Comparison of ENCODE assay signal across 1 cellular context in the genomic region with DNA sequence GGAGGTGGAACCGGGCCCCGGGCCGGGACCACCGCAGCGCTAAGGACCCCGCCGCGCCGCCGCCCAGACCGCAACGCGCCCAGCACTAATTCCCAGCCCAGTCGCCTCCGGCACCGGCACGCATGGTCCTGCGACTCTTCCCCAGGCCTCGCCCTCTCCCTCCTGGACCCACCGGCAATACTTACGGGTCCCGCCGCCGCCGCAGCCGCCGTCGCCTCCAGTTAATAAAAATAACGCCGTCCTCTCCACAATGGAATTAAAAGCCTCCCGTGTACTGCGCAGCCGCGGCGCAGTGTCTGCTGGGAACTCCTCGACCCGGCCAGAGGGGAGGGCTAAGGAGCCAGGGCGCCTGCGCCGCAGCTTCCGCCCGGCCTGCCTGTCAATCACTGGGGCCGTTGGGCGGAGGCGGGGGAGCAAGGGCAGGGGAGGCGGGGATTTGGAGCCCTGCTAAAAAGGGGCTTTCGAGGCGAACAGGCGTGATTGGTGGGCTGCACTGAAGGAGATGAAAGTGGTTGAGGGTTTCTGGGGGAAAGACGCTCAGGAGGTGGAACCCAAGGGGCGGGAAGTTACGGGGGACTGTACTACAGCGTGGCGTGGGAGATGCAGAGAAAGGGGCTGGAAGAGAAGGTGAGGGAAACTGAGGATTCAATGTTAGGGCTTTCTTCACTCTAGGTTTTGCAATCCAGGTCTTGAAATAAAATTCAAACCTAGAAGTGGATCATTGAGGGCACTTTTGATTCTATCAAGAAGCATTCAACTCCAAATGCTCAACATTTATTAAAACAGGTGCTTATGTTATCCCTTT.
TF ChIP-seq lines count a peak whose summit lies in the region.

A gene with protein sequence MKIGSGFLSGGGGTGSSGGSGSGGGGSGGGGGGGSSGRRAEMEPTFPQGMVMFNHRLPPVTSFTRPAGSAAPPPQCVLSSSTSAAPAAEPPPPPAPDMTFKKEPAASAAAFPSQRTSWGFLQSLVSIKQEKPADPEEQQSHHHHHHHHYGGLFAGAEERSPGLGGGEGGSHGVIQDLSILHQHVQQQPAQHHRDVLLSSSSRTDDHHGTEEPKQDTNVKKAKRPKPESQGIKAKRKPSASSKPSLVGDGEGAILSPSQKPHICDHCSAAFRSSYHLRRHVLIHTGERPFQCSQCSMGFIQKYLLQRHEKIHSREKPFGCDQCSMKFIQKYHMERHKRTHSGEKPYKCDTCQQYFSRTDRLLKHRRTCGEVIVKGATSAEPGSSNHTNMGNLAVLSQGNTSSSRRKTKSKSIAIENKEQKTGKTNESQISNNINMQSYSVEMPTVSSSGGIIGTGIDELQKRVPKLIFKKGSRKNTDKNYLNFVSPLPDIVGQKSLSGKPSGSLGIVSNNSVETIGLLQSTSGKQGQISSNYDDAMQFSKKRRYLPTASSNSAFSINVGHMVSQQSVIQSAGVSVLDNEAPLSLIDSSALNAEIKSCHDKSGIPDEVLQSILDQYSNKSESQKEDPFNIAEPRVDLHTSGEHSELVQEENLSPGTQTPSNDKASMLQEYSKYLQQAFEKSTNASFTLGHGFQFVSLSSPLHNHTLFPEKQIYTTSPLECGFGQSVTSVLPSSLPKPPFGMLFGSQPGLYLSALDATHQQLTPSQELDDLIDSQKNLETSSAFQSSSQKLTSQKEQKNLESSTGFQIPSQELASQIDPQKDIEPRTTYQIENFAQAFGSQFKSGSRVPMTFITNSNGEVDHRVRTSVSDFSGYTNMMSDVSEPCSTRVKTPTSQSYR (minus strand): TSS at position 276 of the 805 bp plus-strand sequence. CDS start 331 bp downstream, outside the sequence.

TF ChIP-seq in K562, 482 proteins besides CTCF, POLR2A, EP300 and RAD21 (continued from another document and continues in another):
- TF ChIP-seq, protein P1, sequence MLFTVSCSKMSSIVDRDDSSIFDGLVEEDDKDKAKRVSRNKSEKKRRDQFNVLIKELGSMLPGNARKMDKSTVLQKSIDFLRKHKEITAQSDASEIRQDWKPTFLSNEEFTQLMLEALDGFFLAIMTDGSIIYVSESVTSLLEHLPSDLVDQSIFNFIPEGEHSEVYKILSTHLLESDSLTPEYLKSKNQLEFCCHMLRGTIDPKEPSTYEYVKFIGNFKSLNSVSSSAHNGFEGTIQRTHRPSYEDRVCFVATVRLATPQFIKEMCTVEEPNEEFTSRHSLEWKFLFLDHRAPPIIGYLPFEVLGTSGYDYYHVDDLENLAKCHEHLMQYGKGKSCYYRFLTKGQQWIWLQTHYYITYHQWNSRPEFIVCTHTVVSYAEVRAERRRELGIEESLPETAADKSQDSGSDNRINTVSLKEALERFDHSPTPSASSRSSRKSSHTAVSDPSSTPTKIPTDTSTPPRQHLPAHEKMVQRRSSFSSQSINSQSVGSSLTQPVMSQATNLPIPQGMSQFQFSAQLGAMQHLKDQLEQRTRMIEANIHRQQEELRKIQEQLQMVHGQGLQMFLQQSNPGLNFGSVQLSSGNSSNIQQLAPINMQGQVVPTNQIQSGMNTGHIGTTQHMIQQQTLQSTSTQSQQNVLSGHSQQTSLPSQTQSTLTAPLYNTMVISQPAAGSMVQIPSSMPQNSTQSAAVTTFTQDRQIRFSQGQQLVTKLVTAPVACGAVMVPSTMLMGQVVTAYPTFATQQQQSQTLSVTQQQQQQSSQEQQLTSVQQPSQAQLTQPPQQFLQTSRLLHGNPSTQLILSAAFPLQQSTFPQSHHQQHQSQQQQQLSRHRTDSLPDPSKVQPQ (CRISPR knock-in tag; IDR thresholded peaks at IDR 0.05; ENCODE audit: borderline replicate concordance), result no peak
- TF ChIP-seq GABPB1 (CRISPR knock-in tag; IDR thresholded peaks at IDR 0.05) (peak; percentile 63; the same call in 1 of the 2 replicates), TCFL5 (CRISPR knock-in tag; conservative IDR thresholded peaks at IDR 0.05) (no peak), ELF1 (tag; IDR thresholded peaks at IDR 0.05) (no peak), RFX5 (IDR thresholded peaks at IDR 0.05; ENCODE audit: low read depth, low read length) (no peak), ZNF133 (CRISPR knock-in tag; IDR thresholded peaks at IDR 0.05) (no peak), ZSCAN32 (CRISPR knock-in tag; IDR thresholded peaks at IDR 0.05) (no peak), E2F3 (CRISPR knock-in tag; IDR thresholded peaks at IDR 0.05) (no peak), GATAD2A (IDR thresholded peaks at IDR 0.05) (peak; percentile 42; the same call in 1 of the 2 replicates), RBM39 (optimal IDR thresholded peaks at IDR 0.05; ENCODE audit: low read depth, low read length) (no peak), TAF1 (IDR thresholded peaks at IDR 0.05; ENCODE audit: control insufficient read depth, extremely low read depth, insufficient read depth, low read length, severe bottlenecking) (peak; percentile 74), XRCC3 (IDR thresholded peaks at IDR 0.05) (no peak), PML (IDR thresholded peaks at IDR 0.05; ENCODE audit: low read length) (peak; percentile 54; the same call in 1 of the 2 replicates), NCOA2 (IDR thresholded peaks at IDR 0.05; ENCODE audit: partially characterized antibody in 2 of 2) (no peak), ZNF778 (CRISPR knock-in tag; IDR thresholded peaks at IDR 0.05) (no peak), U2AF2 (optimal IDR thresholded peaks at IDR 0.05; ENCODE audit: low read depth, low read length) (no peak), FUS (optimal IDR thresholded peaks at IDR 0.05; ENCODE audit: low read depth, low read length) (no peak), KDM2B (CRISPR knock-in tag; IDR thresholded peaks at IDR 0.05) (0 out of 2 replicates have a peak, but pooled peaks have one; percentile 62), TCF7L2 (IDR thresholded peaks at IDR 0.05; ENCODE audit: low read depth, low read length) (no peak), ZC3H11A (IDR thresholded peaks at IDR 0.05; ENCODE audit: low read depth, low read length) (no peak), ZC3H4 (CRISPR knock-in tag; IDR thresholded peaks at IDR 0.05; ENCODE audit: borderline replicate concordance) (no peak), LCOR (CRISPR knock-in tag; IDR thresholded peaks at IDR 0.05) (peak; percentile 79; the same call in 1 of the 2 replicates), U2AF1 (optimal IDR thresholded peaks at IDR 0.05; ENCODE audit: low read depth, low read length) (no peak), ZNF583 (CRISPR knock-in tag; IDR thresholded peaks at IDR 0.05) (no peak), CBX8 (IDR thresholded peaks at IDR 0.05; ENCODE audit: borderline replicate concordance, extremely low read depth, low read depth, low read length, poor library complexity, severe bottlenecking) (no peak), RFX1 (IDR thresholded peaks at IDR 0.05) (no peak)
- TF ChIP-seq, protein P2, sequence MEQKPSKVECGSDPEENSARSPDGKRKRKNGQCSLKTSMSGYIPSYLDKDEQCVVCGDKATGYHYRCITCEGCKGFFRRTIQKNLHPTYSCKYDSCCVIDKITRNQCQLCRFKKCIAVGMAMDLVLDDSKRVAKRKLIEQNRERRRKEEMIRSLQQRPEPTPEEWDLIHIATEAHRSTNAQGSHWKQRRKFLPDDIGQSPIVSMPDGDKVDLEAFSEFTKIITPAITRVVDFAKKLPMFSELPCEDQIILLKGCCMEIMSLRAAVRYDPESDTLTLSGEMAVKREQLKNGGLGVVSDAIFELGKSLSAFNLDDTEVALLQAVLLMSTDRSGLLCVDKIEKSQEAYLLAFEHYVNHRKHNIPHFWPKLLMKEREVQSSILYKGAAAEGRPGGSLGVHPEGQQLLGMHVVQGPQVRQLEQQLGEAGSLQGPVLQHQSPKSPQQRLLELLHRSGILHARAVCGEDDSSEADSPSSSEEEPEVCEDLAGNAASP (IDR thresholded peaks at IDR 0.05), result no peak
- TF ChIP-seq, protein P3, sequence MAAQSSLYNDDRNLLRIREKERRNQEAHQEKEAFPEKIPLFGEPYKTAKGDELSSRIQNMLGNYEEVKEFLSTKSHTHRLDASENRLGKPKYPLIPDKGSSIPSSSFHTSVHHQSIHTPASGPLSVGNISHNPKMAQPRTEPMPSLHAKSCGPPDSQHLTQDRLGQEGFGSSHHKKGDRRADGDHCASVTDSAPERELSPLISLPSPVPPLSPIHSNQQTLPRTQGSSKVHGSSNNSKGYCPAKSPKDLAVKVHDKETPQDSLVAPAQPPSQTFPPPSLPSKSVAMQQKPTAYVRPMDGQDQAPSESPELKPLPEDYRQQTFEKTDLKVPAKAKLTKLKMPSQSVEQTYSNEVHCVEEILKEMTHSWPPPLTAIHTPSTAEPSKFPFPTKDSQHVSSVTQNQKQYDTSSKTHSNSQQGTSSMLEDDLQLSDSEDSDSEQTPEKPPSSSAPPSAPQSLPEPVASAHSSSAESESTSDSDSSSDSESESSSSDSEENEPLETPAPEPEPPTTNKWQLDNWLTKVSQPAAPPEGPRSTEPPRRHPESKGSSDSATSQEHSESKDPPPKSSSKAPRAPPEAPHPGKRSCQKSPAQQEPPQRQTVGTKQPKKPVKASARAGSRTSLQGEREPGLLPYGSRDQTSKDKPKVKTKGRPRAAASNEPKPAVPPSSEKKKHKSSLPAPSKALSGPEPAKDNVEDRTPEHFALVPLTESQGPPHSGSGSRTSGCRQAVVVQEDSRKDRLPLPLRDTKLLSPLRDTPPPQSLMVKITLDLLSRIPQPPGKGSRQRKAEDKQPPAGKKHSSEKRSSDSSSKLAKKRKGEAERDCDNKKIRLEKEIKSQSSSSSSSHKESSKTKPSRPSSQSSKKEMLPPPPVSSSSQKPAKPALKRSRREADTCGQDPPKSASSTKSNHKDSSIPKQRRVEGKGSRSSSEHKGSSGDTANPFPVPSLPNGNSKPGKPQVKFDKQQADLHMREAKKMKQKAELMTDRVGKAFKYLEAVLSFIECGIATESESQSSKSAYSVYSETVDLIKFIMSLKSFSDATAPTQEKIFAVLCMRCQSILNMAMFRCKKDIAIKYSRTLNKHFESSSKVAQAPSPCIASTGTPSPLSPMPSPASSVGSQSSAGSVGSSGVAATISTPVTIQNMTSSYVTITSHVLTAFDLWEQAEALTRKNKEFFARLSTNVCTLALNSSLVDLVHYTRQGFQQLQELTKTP (IDR thresholded peaks at IDR 0.05; ENCODE audit: low read depth in 1 of 2, partially characterized antibody in 2 of 2), result peak in 1 of 2 experiments; percentile 55
- TF ChIP-seq, protein P4, sequence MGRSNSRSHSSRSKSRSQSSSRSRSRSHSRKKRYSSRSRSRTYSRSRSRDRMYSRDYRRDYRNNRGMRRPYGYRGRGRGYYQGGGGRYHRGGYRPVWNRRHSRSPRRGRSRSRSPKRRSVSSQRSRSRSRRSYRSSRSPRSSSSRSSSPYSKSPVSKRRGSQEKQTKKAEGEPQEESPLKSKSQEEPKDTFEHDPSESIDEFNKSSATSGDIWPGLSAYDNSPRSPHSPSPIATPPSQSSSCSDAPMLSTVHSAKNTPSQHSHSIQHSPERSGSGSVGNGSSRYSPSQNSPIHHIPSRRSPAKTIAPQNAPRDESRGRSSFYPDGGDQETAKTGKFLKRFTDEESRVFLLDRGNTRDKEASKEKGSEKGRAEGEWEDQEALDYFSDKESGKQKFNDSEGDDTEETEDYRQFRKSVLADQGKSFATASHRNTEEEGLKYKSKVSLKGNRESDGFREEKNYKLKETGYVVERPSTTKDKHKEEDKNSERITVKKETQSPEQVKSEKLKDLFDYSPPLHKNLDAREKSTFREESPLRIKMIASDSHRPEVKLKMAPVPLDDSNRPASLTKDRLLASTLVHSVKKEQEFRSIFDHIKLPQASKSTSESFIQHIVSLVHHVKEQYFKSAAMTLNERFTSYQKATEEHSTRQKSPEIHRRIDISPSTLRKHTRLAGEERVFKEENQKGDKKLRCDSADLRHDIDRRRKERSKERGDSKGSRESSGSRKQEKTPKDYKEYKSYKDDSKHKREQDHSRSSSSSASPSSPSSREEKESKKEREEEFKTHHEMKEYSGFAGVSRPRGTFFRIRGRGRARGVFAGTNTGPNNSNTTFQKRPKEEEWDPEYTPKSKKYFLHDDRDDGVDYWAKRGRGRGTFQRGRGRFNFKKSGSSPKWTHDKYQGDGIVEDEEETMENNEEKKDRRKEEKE (IDR thresholded peaks at IDR 0.05; ENCODE audit: borderline replicate concordance in 1 of 2, control insufficient read depth in 1 of 2, low read depth in 2 of 2, low read length in 1 of 2), result no peak
- TF ChIP-seq, protein P5, sequence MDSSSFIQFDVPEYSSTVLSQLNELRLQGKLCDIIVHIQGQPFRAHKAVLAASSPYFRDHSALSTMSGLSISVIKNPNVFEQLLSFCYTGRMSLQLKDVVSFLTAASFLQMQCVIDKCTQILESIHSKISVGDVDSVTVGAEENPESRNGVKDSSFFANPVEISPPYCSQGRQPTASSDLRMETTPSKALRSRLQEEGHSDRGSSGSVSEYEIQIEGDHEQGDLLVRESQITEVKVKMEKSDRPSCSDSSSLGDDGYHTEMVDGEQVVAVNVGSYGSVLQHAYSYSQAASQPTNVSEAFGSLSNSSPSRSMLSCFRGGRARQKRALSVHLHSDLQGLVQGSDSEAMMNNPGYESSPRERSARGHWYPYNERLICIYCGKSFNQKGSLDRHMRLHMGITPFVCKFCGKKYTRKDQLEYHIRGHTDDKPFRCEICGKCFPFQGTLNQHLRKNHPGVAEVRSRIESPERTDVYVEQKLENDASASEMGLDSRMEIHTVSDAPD (CRISPR knock-in tag; IDR thresholded peaks at IDR 0.05), result no peak
- TF ChIP-seq, protein P6, sequence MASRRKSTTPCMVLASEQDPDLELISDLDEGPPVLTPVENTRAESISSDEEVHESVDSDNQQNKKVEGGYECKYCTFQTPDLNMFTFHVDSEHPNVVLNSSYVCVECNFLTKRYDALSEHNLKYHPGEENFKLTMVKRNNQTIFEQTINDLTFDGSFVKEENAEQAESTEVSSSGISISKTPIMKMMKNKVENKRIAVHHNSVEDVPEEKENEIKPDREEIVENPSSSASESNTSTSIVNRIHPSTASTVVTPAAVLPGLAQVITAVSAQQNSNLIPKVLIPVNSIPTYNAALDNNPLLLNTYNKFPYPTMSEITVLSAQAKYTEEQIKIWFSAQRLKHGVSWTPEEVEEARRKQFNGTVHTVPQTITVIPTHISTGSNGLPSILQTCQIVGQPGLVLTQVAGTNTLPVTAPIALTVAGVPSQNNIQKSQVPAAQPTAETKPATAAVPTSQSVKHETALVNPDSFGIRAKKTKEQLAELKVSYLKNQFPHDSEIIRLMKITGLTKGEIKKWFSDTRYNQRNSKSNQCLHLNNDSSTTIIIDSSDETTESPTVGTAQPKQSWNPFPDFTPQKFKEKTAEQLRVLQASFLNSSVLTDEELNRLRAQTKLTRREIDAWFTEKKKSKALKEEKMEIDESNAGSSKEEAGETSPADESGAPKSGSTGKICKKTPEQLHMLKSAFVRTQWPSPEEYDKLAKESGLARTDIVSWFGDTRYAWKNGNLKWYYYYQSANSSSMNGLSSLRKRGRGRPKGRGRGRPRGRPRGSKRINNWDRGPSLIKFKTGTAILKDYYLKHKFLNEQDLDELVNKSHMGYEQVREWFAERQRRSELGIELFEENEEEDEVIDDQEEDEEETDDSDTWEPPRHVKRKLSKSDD (conservative IDR thresholded peaks at IDR 0.05; ENCODE audit: low read length), result no peak
- TF ChIP-seq, protein P7, sequence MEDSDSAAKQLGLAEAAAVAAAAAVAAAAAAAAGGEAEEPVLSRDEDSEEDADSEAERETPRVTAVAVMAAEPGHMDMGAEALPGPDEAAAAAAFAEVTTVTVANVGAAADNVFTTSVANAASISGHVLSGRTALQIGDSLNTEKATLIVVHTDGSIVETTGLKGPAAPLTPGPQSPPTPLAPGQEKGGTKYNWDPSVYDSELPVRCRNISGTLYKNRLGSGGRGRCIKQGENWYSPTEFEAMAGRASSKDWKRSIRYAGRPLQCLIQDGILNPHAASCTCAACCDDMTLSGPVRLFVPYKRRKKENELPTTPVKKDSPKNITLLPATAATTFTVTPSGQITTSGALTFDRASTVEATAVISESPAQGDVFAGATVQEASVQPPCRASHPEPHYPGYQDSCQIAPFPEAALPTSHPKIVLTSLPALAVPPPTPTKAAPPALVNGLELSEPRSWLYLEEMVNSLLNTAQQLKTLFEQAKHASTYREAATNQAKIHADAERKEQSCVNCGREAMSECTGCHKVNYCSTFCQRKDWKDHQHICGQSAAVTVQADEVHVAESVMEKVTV (CRISPR knock-in tag; IDR thresholded peaks at IDR 0.05), result no peak
